Comparison of ENCODE assay signal across 8 cellular contexts in the genomic region with DNA sequence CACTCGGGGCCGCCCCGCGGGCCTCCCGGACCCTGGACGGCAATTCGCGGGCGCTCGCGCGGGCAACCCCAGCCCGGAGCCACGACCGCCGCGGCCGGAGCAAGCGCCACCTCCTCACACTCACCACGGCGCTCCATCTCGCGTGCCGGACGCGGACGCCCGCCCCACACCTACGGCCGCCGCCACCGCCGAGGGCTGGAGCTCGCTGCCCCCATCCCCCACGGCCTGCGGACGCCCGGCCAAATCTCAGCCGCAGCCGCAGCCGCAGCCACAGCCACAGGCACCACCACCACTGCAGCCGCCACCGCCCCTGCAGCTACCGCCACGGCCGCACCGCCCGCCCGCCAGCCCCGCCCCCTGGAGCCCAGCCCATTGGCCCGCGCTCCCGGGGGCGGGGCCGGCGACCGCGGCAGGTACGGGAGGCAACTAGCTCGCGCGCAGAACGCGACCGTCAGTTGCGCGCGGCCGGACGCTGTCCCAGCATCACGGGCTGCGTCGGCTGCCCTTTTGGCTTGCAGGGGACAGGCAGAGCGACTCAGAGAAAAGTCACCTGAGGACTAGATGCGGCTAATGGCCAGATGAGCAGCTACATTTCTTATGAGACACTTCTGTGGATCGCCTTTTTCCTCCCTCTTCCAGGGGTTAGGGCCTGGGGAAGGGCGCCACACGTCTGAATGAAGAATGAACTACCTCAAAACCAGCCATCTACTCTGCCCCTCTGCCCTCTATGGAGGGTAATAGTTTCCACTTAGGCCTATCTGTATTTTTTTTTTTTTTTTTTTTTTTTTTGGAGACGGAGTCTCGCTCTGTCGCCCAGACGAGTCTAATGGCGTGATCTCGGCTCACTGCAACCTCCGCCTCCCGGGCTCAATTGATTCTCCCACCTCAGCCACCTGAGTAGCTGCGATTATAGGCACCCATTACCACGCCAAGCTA. TPM values are rescaled to one million over a fixed set of nuclear protein-coding genes. Genes with fewer than 3 reads are reported as not detected.
A peak's percentile ranks its signal among the peaks of the same experiment; 100 is the strongest.
DNase-seq lines count a peak whose midpoint lies in the region; ATAC-seq and TF ChIP-seq lines count a peak whose summit lies in the region.

A gene with protein sequence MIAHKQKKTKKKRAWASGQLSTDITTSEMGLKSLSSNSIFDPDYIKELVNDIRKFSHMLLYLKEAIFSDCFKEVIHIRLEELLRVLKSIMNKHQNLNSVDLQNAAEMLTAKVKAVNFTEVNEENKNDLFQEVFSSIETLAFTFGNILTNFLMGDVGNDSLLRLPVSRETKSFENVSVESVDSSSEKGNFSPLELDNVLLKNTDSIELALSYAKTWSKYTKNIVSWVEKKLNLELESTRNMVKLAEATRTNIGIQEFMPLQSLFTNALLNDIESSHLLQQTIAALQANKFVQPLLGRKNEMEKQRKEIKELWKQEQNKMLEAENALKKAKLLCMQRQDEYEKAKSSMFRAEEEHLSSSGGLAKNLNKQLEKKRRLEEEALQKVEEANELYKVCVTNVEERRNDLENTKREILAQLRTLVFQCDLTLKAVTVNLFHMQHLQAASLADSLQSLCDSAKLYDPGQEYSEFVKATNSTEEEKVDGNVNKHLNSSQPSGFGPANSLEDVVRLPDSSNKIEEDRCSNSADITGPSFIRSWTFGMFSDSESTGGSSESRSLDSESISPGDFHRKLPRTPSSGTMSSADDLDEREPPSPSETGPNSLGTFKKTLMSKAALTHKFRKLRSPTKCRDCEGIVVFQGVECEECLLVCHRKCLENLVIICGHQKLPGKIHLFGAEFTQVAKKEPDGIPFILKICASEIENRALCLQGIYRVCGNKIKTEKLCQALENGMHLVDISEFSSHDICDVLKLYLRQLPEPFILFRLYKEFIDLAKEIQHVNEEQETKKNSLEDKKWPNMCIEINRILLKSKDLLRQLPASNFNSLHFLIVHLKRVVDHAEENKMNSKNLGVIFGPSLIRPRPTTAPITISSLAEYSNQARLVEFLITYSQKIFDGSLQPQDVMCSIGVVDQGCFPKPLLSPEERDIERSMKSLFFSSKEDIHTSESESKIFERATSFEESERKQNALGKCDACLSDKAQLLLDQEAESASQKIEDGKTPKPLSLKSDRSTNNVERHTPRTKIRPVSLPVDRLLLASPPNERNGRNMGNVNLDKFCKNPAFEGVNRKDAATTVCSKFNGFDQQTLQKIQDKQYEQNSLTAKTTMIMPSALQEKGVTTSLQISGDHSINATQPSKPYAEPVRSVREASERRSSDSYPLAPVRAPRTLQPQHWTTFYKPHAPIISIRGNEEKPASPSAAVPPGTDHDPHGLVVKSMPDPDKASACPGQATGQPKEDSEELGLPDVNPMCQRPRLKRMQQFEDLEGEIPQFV (minus strand): TSS at position 294 of the 936 bp plus-strand sequence. CDS start 5,973 bp downstream, outside the sequence.

- H3K79me2 ChIP-seq in hepatocyte, result peaks cover 68% of the 10 kb centered on the region

- H3K27ac ChIP-seq in SJCRH30 (peak within 1 kb of the TSS; percentile 72), hepatocyte (peak within 1 kb of the TSS; percentile 82)

- peak within 1 kb of the TSS; percentile 85 for H3K4me2 ChIP-seq in hepatocyte

- H4K20me1 ChIP-seq in hepatocyte (ENCODE audit: insufficient read depth, poor library complexity, severe bottlenecking), result no peaks in the 10 kb centered on the region

- H3K4me1 ChIP-seq in SJCRH30 (peaks cover 8% of the 10 kb centered on the region; the same call in 1 of the 2 replicates), hepatocyte (ENCODE audit: insufficient read depth) (no peaks in the 10 kb centered on the region)

- no peaks in the 10 kb centered on the region for H3K9me3 ChIP-seq in SJCRH30 (replicated peaks)
- H3K9me3 ChIP-seq in hepatocyte (ENCODE audit: low read depth), result no peaks in the 10 kb centered on the region

- H3K4me3 ChIP-seq in SJCRH30 (peak within 1 kb of the TSS; percentile 80), hepatocyte (peak within 1 kb of the TSS; percentile 49), retinal pigment epithelial cell (ENCODE audit: low read length) (peak within 1 kb of the TSS; percentile 81)

- peak; percentile 98 for DNase-seq in COLO668 (lab: John Stamatoyannopoulos, UW; ENCODE audit: unreplicated experiment)
- peak; percentile 81 for DNase-seq in HT1080 (ENCODE audit: low read depth)
- peak; percentile 82 to 86 for DNase-seq in SJCRH30
- peak; percentile 94 for DNase-seq in astrocyte of the hippocampus (ENCODE audit: low read depth, low spot score)
- peak; percentile 94 for DNase-seq in hepatocyte (ENCODE audit: low spot score)
- DNase-seq in retinal pigment epithelial cell (ENCODE audit: low read depth), result no peak

- ATAC-seq in GM19467 (IDR thresholded peaks at IDR 0.05; ENCODE audit: unreplicated experiment) (peak; percentile 84), GM21381 (IDR thresholded peaks at IDR 0.05; ENCODE audit: unreplicated experiment) (no peak)

- H3K9me2 ChIP-seq in hepatocyte (replicated peaks; ENCODE audit: insufficient read depth), result no peaks in the 10 kb centered on the region

- WGBS in hepatocyte (ENCODE audit: low lambda C conversion rate, missing lambda C conversion rate), result 7% methylated on average over 61 of the region's 88 CpGs

- no peaks in the 10 kb centered on the region for H3K27me3 ChIP-seq in SJCRH30
- peaks cover 5% of the 10 kb centered on the region for H3K27me3 ChIP-seq in hepatocyte

- H3K36me3 ChIP-seq in SJCRH30, result no peaks in the 10 kb centered on the region
- H3K36me3 ChIP-seq in hepatocyte (replicated peaks; ENCODE audit: insufficient read depth, low read depth), result no peaks in the 10 kb centered on the region

- TF ChIP-seq CTCF in hepatocyte (IDR thresholded peaks at IDR 0.05; ENCODE audit: poor library complexity) (peak; percentile 33), retinal pigment epithelial cell (conservative IDR thresholded peaks at IDR 0.05; ENCODE audit: low read depth, low read length) (peak; percentile 25)

- H2AFZ ChIP-seq in hepatocyte, result peak within 1 kb of the TSS; percentile 83

RNA-seq across cellular contexts. Expression of the gene that starts here (rescaled TPM):
- total RNA-seq in HT1080 (2014; rRNA removed; shearing (Covaris generic)), result 43.1 and 50.5 TPM in 2 replicates
- 85.0 and 112 TPM in 2 replicates for polyA plus RNA-seq in HT1080 (2015; cell fraction: cytosol; rRNA removed)
- 162 and 163 TPM in 2 replicates for polyA plus RNA-seq in HT1080 (2015; cell fraction: nucleus; rRNA removed)
- 15.5 and 18.4 TPM in 2 replicates for total RNA-seq in SJCRH30 (2014; rRNA removed; shearing (Covaris generic))
- 22.3 and 22.4 TPM in 2 replicates for total RNA-seq in hepatocyte
- polyA plus RNA-seq in hepatocyte, result 9.6 and 22.3 TPM in 2 replicates
